38 cellular contexts compared by ENCODE assay signal in the genomic region with DNA sequence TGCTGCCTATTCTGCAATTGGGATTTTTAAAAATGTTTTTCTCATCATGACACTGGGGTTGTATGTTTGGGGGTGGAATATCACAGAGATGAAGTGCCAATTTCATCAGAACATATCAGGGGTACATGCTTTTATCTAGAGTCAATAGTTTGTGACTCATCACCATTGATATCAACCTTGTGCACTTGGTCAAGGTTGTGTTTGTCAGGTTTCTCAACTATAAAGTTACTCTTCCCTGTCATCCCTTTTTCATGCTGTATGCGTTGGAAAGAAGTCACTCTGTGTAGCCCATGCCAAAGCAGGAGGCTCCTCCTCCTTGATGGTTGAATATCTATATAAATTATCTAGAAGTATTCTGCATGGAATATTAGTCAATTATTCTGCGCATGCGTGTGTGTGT.
"Had no signal": no experiment of that assay in that cellular context is flagged by ENCODE, and none has a peak within 500 bp of the region (broad histone marks: within the 10 kb centered on the region; RNA-seq: fewer than 3 reads in every experiment).

No MANE protein-coding gene starts in this region.

- H3K27me3 ChIP-seq: adrenal gland, body of pancreas, brain microvascular endothelial cell, breast epithelium had no signal

- H3K36me3 ChIP-seq: adrenal gland, brain microvascular endothelial cell, breast epithelium had no signal

- H3K4me3 ChIP-seq: adrenal gland, body of pancreas, breast epithelium had no signal

- H3K4me1 Mint-ChIP-seq: activated CD8-positive, alpha-beta memory T cell treated with anti-CD3 and anti-CD28 coated beads, Interleukin-2, amount 10 ng/mL, durations not matched to agents 7 days and 5 days; activated naive CD8-positive, alpha-beta T cell treated with anti-CD3 and anti-CD28 coated beads for 36 hours had no signal

- H3K9me3 Mint-ChIP-seq: activated CD4-positive, alpha-beta memory T cell treated with anti-CD3 and anti-CD28 coated beads, Interleukin-2, amount 10 ng/mL, durations not matched to agents 7 days and 5 days; activated T-helper 1 cell treated with anti-CD3 and anti-CD28 coated beads, Interleukin-12 subunit alpha, Interleukin-12 subunit beta, Interleukin-2, Interleukin-4 antibody, amounts not matched to agents 30 ng/mL and 10 ng/mL and 1 ng/mL, durations not matched to agents 14 hours and 24 hours and 36 hours; T-helper 2 cell treated with Interferon-gamma antibody and Interleukin-4, amounts not matched to agents 5 μg/mL and 100 μg/mL, for 36 hours had no signal

- H3K9me3 ChIP-seq: adrenal gland, body of pancreas had no signal

- H3K36me3 Mint-ChIP-seq: activated CD8-positive, alpha-beta memory T cell treated with anti-CD3 and anti-CD28 coated beads, Interleukin-2, amount 10 ng/mL, durations not matched to agents 7 days and 5 days had no signal

- H3K27ac ChIP-seq: adrenal gland, body of pancreas, brain microvascular endothelial cell, breast epithelium, VCaP had no signal

- H3K4me3 Mint-ChIP-seq: activated CD4-positive, alpha-beta memory T cell treated with anti-CD3 and anti-CD28 coated beads, Interleukin-2, amount 10 ng/mL, durations not matched to agents 7 days and 5 days; activated CD4-positive, alpha-beta T cell treated with anti-CD3 and anti-CD28 coated beads for 36 hours; activated CD4-positive, alpha-beta T cell treated with anti-CD3 and anti-CD28 coated beads, Interleukin-2, amount 10 ng/mL, durations not matched to agents 7 days and 5 days; activated CD8-positive, alpha-beta memory T cell treated with anti-CD3 and anti-CD28 coated beads, Interleukin-2, amount 10 ng/mL, durations not matched to agents 7 days and 5 days; activated CD8-positive, alpha-beta T cell treated with anti-CD3 and anti-CD28 coated beads, Interleukin-2, amount 10 ng/mL, durations not matched to agents 7 days and 5 days; activated naive CD4-positive, alpha-beta T cell treated with anti-CD3 and anti-CD28 coated beads for 36 hours; activated naive CD8-positive, alpha-beta T cell treated with anti-CD3 and anti-CD28 coated beads for 36 hours; activated T-cell treated with anti-CD3 and anti-CD28 coated beads, Interleukin-2, amount 50 U/mL, for 24 hours; activated T-helper 1 cell treated with anti-CD3 and anti-CD28 coated beads, Interleukin-12 subunit alpha, Interleukin-12 subunit beta, Interleukin-2, Interleukin-4 antibody, amounts not matched to agents 30 ng/mL and 10 ng/mL and 1 ng/mL, durations not matched to agents 14 hours and 24 hours and 36 hours; activated T-helper 17 cell treated with anti-CD3 and anti-CD28 coated beads, Interleukin-2, amount 50 U/mL, for 72 hours; T-helper 1 cell treated with Interleukin-12 subunit alpha and Interleukin-12 subunit beta and Interleukin-4 antibody, amounts not matched to agents 30 μg/mL and 1 μg/mL, for 36 hours; T-helper 2 cell treated with Interferon-gamma antibody and Interleukin-4, amounts not matched to agents 5 μg/mL and 100 μg/mL, for 36 hours had no signal

- FAIRE-seq: astrocyte, TTC549 had no signal

- H3K4me1 ChIP-seq: adrenal gland, body of pancreas, breast epithelium had no signal

- DNase-seq: activated CD4-positive, alpha-beta memory T cell treated with anti-CD3 and anti-CD28 coated beads, Interleukin-2, amount 10 ng/mL, durations not matched to agents 7 days and 5 days; activated CD4-positive, alpha-beta T cell treated with anti-CD3 and anti-CD28 coated beads for 1 hour; activated CD4-positive, alpha-beta T cell treated with anti-CD3 and anti-CD28 coated beads for 36 hours; activated CD4-positive, alpha-beta T cell treated with anti-CD3 and anti-CD28 coated beads for 48 hours; activated CD4-positive, alpha-beta T cell treated with anti-CD3 and anti-CD28 coated beads, Interleukin-2, amount 10 ng/mL, durations not matched to agents 7 days and 5 days; activated CD4-positive, alpha-beta T cell treated with anti-CD3 and anti-CD28 coated beads, Interleukin-2, amount 50 U/mL, for 48 hours; activated CD4-positive, CD25-positive, alpha-beta regulatory T cell; activated CD8-positive, alpha-beta memory T cell treated with anti-CD3 and anti-CD28 coated beads for 24 hours; activated CD8-positive, alpha-beta memory T cell treated with anti-CD3 and anti-CD28 coated beads, Interleukin-2, amount 10 ng/mL, durations not matched to agents 7 days and 5 days; activated CD8-positive, alpha-beta memory T cell treated with anti-CD3 and anti-CD28 coated beads, Interleukin-2, amount 50 U/mL, for 48 hours; activated CD8-positive, alpha-beta T cell treated with anti-CD3 and anti-CD28 coated beads, Interleukin-2, amount 10 ng/mL, durations not matched to agents 7 days and 5 days; activated effector memory CD4-positive, alpha-beta T cell treated with anti-CD3 and anti-CD28 coated beads, Interleukin-2, amount 50 U/mL, for 16 hours; activated gamma-delta T cell treated with Interleukin-2 at 50 U/mL for 16 hours; activated naive CD4-positive, alpha-beta T cell; activated naive CD4-positive, alpha-beta T cell treated with anti-CD3 and anti-CD28 coated beads for 36 hours; activated naive CD4-positive, alpha-beta T cell treated with anti-CD3 and anti-CD28 coated beads, Interleukin-2, amount 50 U/mL, for 16 hours; activated naive CD8-positive, alpha-beta T cell treated with anti-CD3 and anti-CD28 coated beads for 36 hours; activated T-cell treated with anti-CD3 and anti-CD28 coated beads, Interleukin-2, amount 50 U/mL, for 24 hours; activated T-cell treated with anti-CD3 and anti-CD28 coated beads, Interleukin-2, amount 50 U/mL, for 48 hours; amniotic stem cell; aorta; body of pancreas; brain microvascular endothelial cell; central memory CD4-positive, alpha-beta T cell; T-helper 1 cell; T-helper 2 cell; T-helper 9 cell had no signal

- H3K27ac Mint-ChIP-seq: activated CD4-positive, alpha-beta memory T cell treated with anti-CD3 and anti-CD28 coated beads, Interleukin-2, amount 10 ng/mL, durations not matched to agents 7 days and 5 days; activated CD4-positive, alpha-beta T cell treated with anti-CD3 and anti-CD28 coated beads for 36 hours; activated CD4-positive, alpha-beta T cell treated with anti-CD3 and anti-CD28 coated beads, Interleukin-2, amount 10 ng/mL, durations not matched to agents 7 days and 5 days; activated CD8-positive, alpha-beta memory T cell treated with anti-CD3 and anti-CD28 coated beads, Interleukin-2, amount 10 ng/mL, durations not matched to agents 7 days and 5 days; activated CD8-positive, alpha-beta T cell treated with anti-CD3 and anti-CD28 coated beads, Interleukin-2, amount 10 ng/mL, durations not matched to agents 7 days and 5 days; activated naive CD4-positive, alpha-beta T cell treated with anti-CD3 and anti-CD28 coated beads for 36 hours; activated naive CD4-positive, alpha-beta T cell treated with anti-CD3 and anti-CD28 coated beads, Interleukin-2, amount 50 U/mL, for 72 hours; activated naive CD8-positive, alpha-beta T cell treated with anti-CD3 and anti-CD28 coated beads for 36 hours; activated T-cell treated with anti-CD3 and anti-CD28 coated beads, Interleukin-2, amount 50 U/mL, for 24 hours; activated T-helper 1 cell treated with anti-CD3 and anti-CD28 coated beads, Interleukin-12 subunit alpha, Interleukin-12 subunit beta, Interleukin-2, Interleukin-4 antibody, amounts not matched to agents 30 ng/mL and 10 ng/mL and 1 ng/mL, durations not matched to agents 14 hours and 24 hours and 36 hours; activated T-helper 17 cell treated with anti-CD3 and anti-CD28 coated beads, Interleukin-2, amount 50 U/mL, for 72 hours; T-helper 1 cell treated with Interleukin-12 subunit alpha and Interleukin-12 subunit beta and Interleukin-4 antibody, amounts not matched to agents 30 μg/mL and 1 μg/mL, for 36 hours; T-helper 2 cell treated with Interferon-gamma antibody and Interleukin-4, amounts not matched to agents 5 μg/mL and 100 μg/mL, for 36 hours had no signal

- ATAC-seq: activated CD4-positive, alpha-beta T cell treated with anti-CD3 and anti-CD28 coated beads for 36 hours; activated CD4-positive, CD25-positive, alpha-beta regulatory T cell treated with anti-CD3 and anti-CD28 coated beads, Interleukin-2, amount 50 U/mL, for 24 hours; activated CD8-positive, alpha-beta memory T cell treated with anti-CD3 and anti-CD28 coated beads, Interleukin-2, amount 10 ng/mL, durations not matched to agents 7 days and 5 days; activated CD8-positive, alpha-beta T cell treated with anti-CD3 and anti-CD28 coated beads, Interleukin-2, amount 10 ng/mL, durations not matched to agents 7 days and 5 days; activated naive CD4-positive, alpha-beta T cell treated with anti-CD3 and anti-CD28 coated beads, Interleukin-2, amount 50 U/mL, for 72 hours; activated T-helper 17 cell treated with anti-CD3 and anti-CD28 coated beads, Interleukin-2, amount 50 U/mL, for 72 hours; body of pancreas had no signal

- H3K27me3 Mint-ChIP-seq: activated CD4-positive, alpha-beta memory T cell treated with anti-CD3 and anti-CD28 coated beads, Interleukin-2, amount 10 ng/mL, durations not matched to agents 7 days and 5 days; activated CD4-positive, alpha-beta T cell treated with anti-CD3 and anti-CD28 coated beads, Interleukin-2, amount 10 ng/mL, durations not matched to agents 7 days and 5 days had no signal
